In genomic region chr6:131134950-131135243, GRCh38 we compare ENCODE assay signal across 8 cellular contexts. TPM values are rescaled to one million over a fixed set of nuclear protein-coding genes. Genes with fewer than 3 reads are reported as not detected.
A peak's percentile ranks its signal among the peaks of the same experiment; 100 is the strongest.
DNase-seq lines count a peak whose midpoint lies in the region; ATAC-seq and TF ChIP-seq lines count a peak whose summit lies in the region.

No MANE protein-coding gene starts in this region.

- H4K20me1 ChIP-seq in neural progenitor cell (ENCODE audit: low read depth) = no peaks in the 10 kb centered on the region

- no peaks in the 10 kb centered on the region for H3K79me2 ChIP-seq in neural progenitor cell (ENCODE audit: low read depth)

- peak overlapping the region; percentile 99 for H2AFZ ChIP-seq in neural progenitor cell (replicated peaks)

- H3K9ac ChIP-seq in NT2/D1 (ENCODE audit: insufficient read length, low read depth) = peak overlapping the region; percentile 89
- H3K9ac ChIP-seq in endocrine pancreas (ENCODE audit: control insufficient read depth, insufficient read depth, low read length) = peak overlapping the region; percentile 82
- peak overlapping the region; percentile 39 for H3K9ac ChIP-seq in neural progenitor cell

- H3K4me3 ChIP-seq in NT2/D1 (ENCODE audit: insufficient read length, low read depth) (peak overlapping the region; percentile 57), endocrine pancreas (ENCODE audit: control insufficient read depth, insufficient read depth, low read length) (peak overlapping the region; percentile 86), neural progenitor cell (peak overlapping the region; percentile 58)

- no peaks in the 10 kb centered on the region for H3K36me3 ChIP-seq in NT2/D1 (ENCODE audit: insufficient read depth, insufficient read length, low read length)
- H3K36me3 ChIP-seq in endocrine pancreas (ENCODE audit: control insufficient read depth, insufficient read depth, low read length) = no peaks in the 10 kb centered on the region
- H3K36me3 ChIP-seq in neural progenitor cell = no peaks in the 10 kb centered on the region

- peak overlapping the region; percentile 87 for H3K4me2 ChIP-seq in neural progenitor cell

- ATAC-seq in HG03354 (IDR thresholded peaks at IDR 0.05; ENCODE audit: poor library complexity, severe bottlenecking, unreplicated experiment) (no peak), GM21526 (IDR thresholded peaks at IDR 0.05; ENCODE audit: low FRiP score, unreplicated experiment) (no peak)

- no peaks in the 10 kb centered on the region for H3K9me3 ChIP-seq in NT2/D1 (ENCODE audit: insufficient read depth, low read length)
- no peaks in the 10 kb centered on the region for H3K9me3 ChIP-seq in endocrine pancreas (ENCODE audit: control insufficient read depth, low read length)
- no peaks in the 10 kb centered on the region for H3K9me3 ChIP-seq in neural progenitor cell (ENCODE audit: low read depth)

- H3F3A ChIP-seq in neural progenitor cell (ENCODE audit: low read depth) = peaks cover 12% of the 10 kb centered on the region

- H3K27ac ChIP-seq in C4-2B (peak overlapping the region; percentile 81), neural progenitor cell (peak overlapping the region; percentile 50)

- peaks cover 4% of the 10 kb centered on the region for H3K9me3 Mint-ChIP-seq in neural progenitor cell

- TF ChIP-seq CTCF in C4-2B (conservative IDR thresholded peaks at IDR 0.05) (no peak), neural progenitor cell (IDR thresholded peaks at IDR 0.05) (no peak)

- H3K36me3 Mint-ChIP-seq in neural progenitor cell = peaks cover 3% of the 10 kb centered on the region

- H3K27me3 ChIP-seq in NT2/D1 (ENCODE audit: insufficient read depth, insufficient read length) = peaks cover 14% of the 10 kb centered on the region
- H3K27me3 ChIP-seq in endocrine pancreas (ENCODE audit: control insufficient read depth, insufficient read depth, low read length) = no peaks in the 10 kb centered on the region
- H3K27me3 ChIP-seq in neural progenitor cell = peaks cover 20% of the 10 kb centered on the region

- H3K27me3 Mint-ChIP-seq in neural progenitor cell (ENCODE audit: insufficient read depth, low read depth) = peaks cover 6% of the 10 kb centered on the region

- DNase-seq in NT2/D1 (ENCODE audit: low read depth, low spot score) (no peak), neural progenitor cell (ENCODE audit: low spot score) (no peak), occipital lobe (lab: John Stamatoyannopoulos, UW) (no peak), A172 (ENCODE audit: low spot score) (no peak)

- peaks cover 21% of the 10 kb centered on the region for H3K4me1 Mint-ChIP-seq in neural progenitor cell

- H3K27ac Mint-ChIP-seq in neural progenitor cell = peak overlapping the region; percentile 57

- H3K4me1 ChIP-seq in NT2/D1 (ENCODE audit: insufficient read depth, insufficient read length) (peaks cover 3% of the 10 kb centered on the region), endocrine pancreas (ENCODE audit: control insufficient read depth, insufficient read depth, low read length) (peaks cover 6% of the 10 kb centered on the region), neural progenitor cell (peaks cover 7% of the 10 kb centered on the region)

- H3K4me3 Mint-ChIP-seq in neural progenitor cell = peak overlapping the region; percentile 87

RNA-seq across cellular contexts. Expression of gene AKAP7, which starts 0.4 kb away (rescaled TPM):
- total RNA-seq in neural progenitor cell (ENCODE audit: low replicate concordance) = 8.3 and 15.5 TPM in 2 replicates
- total RNA-seq in occipital lobe = 212 TPM
- total RNA-seq in A172 (2014; rRNA removed; shearing (Covaris generic)) = 7.0 and 7.9 TPM in 2 replicates

Comparison
In these comparisons a context has a peak if more than half of its experiments do, and no peak if none do; other contexts are left out.
1. H3K9ac ChIP-seq: peak in every context shown above with its lines; median percentile 89 in NT2/D1; 82 in endocrine pancreas; 39 in neural progenitor cell.
2. RNA of gene AKAP7, which starts 0.4 kb away (total RNA-seq): 212 TPM in occipital lobe (single experiment); 8.3 to 15.5 TPM in neural progenitor cell and 7.0 to 7.9 TPM in A172; every median in the first group is over 10 times any median in the second.
3. Peak in every context shown above with its lines, with median percentiles within 50 percentile points of each other: H3K4me3 ChIP-seq.